ENCODE assay signal across 22 cellular contexts in the genomic region with DNA sequence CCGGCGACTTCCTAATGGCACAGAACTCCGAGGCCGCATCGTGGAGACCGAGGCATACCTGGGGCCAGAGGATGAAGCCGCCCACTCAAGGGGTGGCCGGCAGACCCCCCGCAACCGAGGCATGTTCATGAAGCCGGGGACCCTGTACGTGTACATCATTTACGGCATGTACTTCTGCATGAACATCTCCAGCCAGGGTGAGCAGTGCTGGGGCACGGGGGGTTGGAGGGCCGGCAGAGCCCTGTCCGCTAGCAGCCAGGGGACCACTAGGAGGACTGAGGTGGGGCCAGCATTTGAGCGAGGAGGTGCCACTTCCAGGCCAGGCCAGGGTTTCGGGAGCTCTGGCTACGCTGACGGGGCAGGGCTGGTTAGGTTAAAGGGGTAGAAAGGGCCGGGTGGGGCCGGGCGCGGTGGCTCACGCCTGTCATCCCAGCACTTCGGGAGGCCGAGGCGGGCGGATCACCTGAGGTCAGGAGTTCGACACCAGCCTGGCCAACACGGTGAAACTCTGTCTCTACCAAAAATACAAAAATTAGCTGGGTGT. TPM values are rescaled to one million over a fixed set of nuclear protein-coding genes. Genes with fewer than 3 reads are reported as not detected.
DNase-seq lines count a peak whose midpoint lies in the region; ATAC-seq and TF ChIP-seq lines count a peak whose summit lies in the region.
"Had no signal": no experiment of that assay in that cellular context is flagged by ENCODE, and none has a peak within 500 bp of the region (broad histone marks: within the 10 kb centered on the region; RNA-seq: fewer than 3 reads in every experiment).

No MANE protein-coding gene starts in this region.

- no peak for ATAC-seq in activated naive CD8-positive, alpha-beta T cell treated with anti-CD3 and anti-CD28 coated beads, Interleukin-2, amount 50 U/mL, for 24 hours
- ATAC-seq in activated B cell treated with CpG ODN at 0.5 μM for 24 hours (ENCODE audit: low read depth) (no peak), memory B cell (ENCODE audit: low read depth) (no peak), upper lobe of left lung (ENCODE audit: low FRiP score in 2 of 2) (no peak), GM19351 (IDR thresholded peaks at IDR 0.05; ENCODE audit: unreplicated experiment) (no peak), HG02678 (IDR thresholded peaks at IDR 0.05; ENCODE audit: unreplicated experiment) (no peak)
- ATAC-seq: body of pancreas, lower lobe of right lung had no signal

- peaks cover 40 to 59% (median 46%) of the 10 kb centered on the region in 4 donors for H3K4me1 ChIP-seq in upper lobe of left lung
- H3K4me1 ChIP-seq: HAP-1 had no signal

- TF ChIP-seq POLR2A in upper lobe of left lung (IDR thresholded peaks at IDR 0.05), result no peak

- no peak for DNase-seq in activated naive CD8-positive, alpha-beta T cell treated with anti-CD3 and anti-CD28 coated beads for 36 hours
- no peak for DNase-seq in activated naive CD8-positive, alpha-beta T cell treated with anti-CD3 and anti-CD28 coated beads, Interleukin-2, amount 50 U/mL, for 24 hours
- DNase-seq in activated B cell treated with CpG ODN at 0.5 μM for 24 hours (no peak), memory B cell (ENCODE audit: low spot score in 2 of 2) (no peak), upper lobe of left lung (peak in 1 of 2 donors; percentile 72)
- DNase-seq in activated CD4-positive, alpha-beta T cell treated with anti-CD3 and anti-CD28 coated beads, Interleukin-2, amount 50 U/mL, for 1 hour, result no peak
- DNase-seq: ACHN; activated CD4-positive, alpha-beta T cell treated with anti-CD3 and anti-CD28 coated beads for 1 hour; body of pancreas; lower lobe of right lung; NCI-H187; NCI-H446; sigmoid colon; T1000 had no signal

- no peaks in the 10 kb centered on the region for H3K27me3 Mint-ChIP-seq in activated naive CD8-positive, alpha-beta T cell treated with anti-CD3 and anti-CD28 coated beads for 36 hours
- H3K27me3 Mint-ChIP-seq in activated naive CD8-positive, alpha-beta T cell treated with anti-CD3 and anti-CD28 coated beads, Interleukin-2, amount 50 U/mL, for 24 hours, result no peaks in the 10 kb centered on the region
- no peaks in the 10 kb centered on the region for H3K27me3 Mint-ChIP-seq in activated B cell treated with CpG ODN at 0.5 μM for 24 hours
- H3K27me3 Mint-ChIP-seq in memory B cell, result no peaks in the 10 kb centered on the region
- H3K27me3 Mint-ChIP-seq: activated naive CD4-positive, alpha-beta T cell treated with anti-CD3 and anti-CD28 coated beads, Interleukin-2, amount 10 ng/mL, durations not matched to agents 7 days and 5 days; CD4-positive, CD25-positive, alpha-beta regulatory T cell had no signal

- CTCF ChIA-PET in activated B cell treated with CpG ODN at 0.5 μM for 24 hours (lab: Charles Lee), result interaction anchor here (0.7 to 3.7 kb wide), 2 partner anchors 13 to 17 kb away, joined by 3 to 22 read pairs; no protein-coding TSS in a partner anchor

- no peak overlapping the region for H3K4me3 Mint-ChIP-seq in activated naive CD8-positive, alpha-beta T cell treated with anti-CD3 and anti-CD28 coated beads for 36 hours
- no peak overlapping the region for H3K4me3 Mint-ChIP-seq in activated naive CD8-positive, alpha-beta T cell treated with anti-CD3 and anti-CD28 coated beads, Interleukin-2, amount 50 U/mL, for 24 hours
- H3K4me3 Mint-ChIP-seq in activated B cell treated with CpG ODN at 0.5 μM for 24 hours (no peak overlapping the region), memory B cell (no peak overlapping the region)
- H3K4me3 Mint-ChIP-seq: activated naive CD4-positive, alpha-beta T cell treated with anti-CD3 and anti-CD28 coated beads, Interleukin-2, amount 10 ng/mL, durations not matched to agents 7 days and 5 days had no signal

- no peaks in the 10 kb centered on the region for H3K27me3 ChIP-seq in upper lobe of left lung
- H3K27me3 ChIP-seq: body of pancreas, sigmoid colon had no signal

- 90 to 94% methylated on average over 12 to 31 of the region's 31 CpGs for WGBS in upper lobe of left lung, 2 donors

- no peaks in the 10 kb centered on the region for H3K9me3 Mint-ChIP-seq in activated naive CD8-positive, alpha-beta T cell treated with anti-CD3 and anti-CD28 coated beads for 36 hours
- no peaks in the 10 kb centered on the region for H3K9me3 Mint-ChIP-seq in activated naive CD8-positive, alpha-beta T cell treated with anti-CD3 and anti-CD28 coated beads, Interleukin-2, amount 50 U/mL, for 24 hours
- H3K9me3 Mint-ChIP-seq in activated B cell treated with CpG ODN at 0.5 μM for 24 hours (no peaks in the 10 kb centered on the region), memory B cell (no peaks in the 10 kb centered on the region)
- H3K9me3 Mint-ChIP-seq: activated naive CD4-positive, alpha-beta T cell treated with anti-CD3 and anti-CD28 coated beads, Interleukin-2, amount 10 ng/mL, durations not matched to agents 7 days and 5 days; CD4-positive, CD25-positive, alpha-beta regulatory T cell had no signal

- peaks cover 0 to 55% (median 35%) of the 10 kb centered on the region in 4 donors for H3K36me3 ChIP-seq in upper lobe of left lung

- intact Hi-C loops in activated B cell treated with CpG ODN at 0.5 μM for 24 hours (cut with micrococcal nuclease), result no loop called here

- no peaks in the 10 kb centered on the region for H3K9me3 ChIP-seq in upper lobe of left lung
- H3K9me3 ChIP-seq: body of pancreas, HAP-1, lower lobe of right lung, sigmoid colon had no signal

- peaks cover 30% of the 10 kb centered on the region for H3K4me1 Mint-ChIP-seq in activated naive CD8-positive, alpha-beta T cell treated with anti-CD3 and anti-CD28 coated beads for 36 hours
- H3K4me1 Mint-ChIP-seq in activated naive CD8-positive, alpha-beta T cell treated with anti-CD3 and anti-CD28 coated beads, Interleukin-2, amount 50 U/mL, for 24 hours, result peaks cover 46% of the 10 kb centered on the region
- H3K4me1 Mint-ChIP-seq in activated B cell treated with CpG ODN at 0.5 μM for 24 hours (peaks cover 45% of the 10 kb centered on the region), memory B cell (peaks cover 28% of the 10 kb centered on the region)

- peak overlapping the region; percentile 49 to 79 (median 77) for H3K27ac ChIP-seq in upper lobe of left lung
- H3K27ac ChIP-seq: HL-60, parathyroid adenoma, SK-N-MC had no signal

- TF ChIP-seq EP300 in upper lobe of left lung (IDR thresholded peaks at IDR 0.05), result no peak

- peak overlapping the region; percentile 38 for H3K27ac Mint-ChIP-seq in activated naive CD8-positive, alpha-beta T cell treated with anti-CD3 and anti-CD28 coated beads for 36 hours
- H3K27ac Mint-ChIP-seq in activated naive CD8-positive, alpha-beta T cell treated with anti-CD3 and anti-CD28 coated beads, Interleukin-2, amount 50 U/mL, for 24 hours, result no peak overlapping the region
- H3K27ac Mint-ChIP-seq in activated B cell treated with CpG ODN at 0.5 μM for 24 hours, result peak overlapping the region; percentile 37
- H3K27ac Mint-ChIP-seq in memory B cell, result peak overlapping the region; percentile 83

- POLR2A ChIA-PET in activated B cell treated with CpG ODN at 0.5 μM for 24 hours (lab: Charles Lee), result no interaction called here

- peaks cover 16% of the 10 kb centered on the region for H3K36me3 Mint-ChIP-seq in activated naive CD8-positive, alpha-beta T cell treated with anti-CD3 and anti-CD28 coated beads for 36 hours
- peaks cover 15% of the 10 kb centered on the region for H3K36me3 Mint-ChIP-seq in activated naive CD8-positive, alpha-beta T cell treated with anti-CD3 and anti-CD28 coated beads, Interleukin-2, amount 50 U/mL, for 24 hours (ENCODE audit: low read depth)
- H3K36me3 Mint-ChIP-seq in activated B cell treated with CpG ODN at 0.5 μM for 24 hours (ENCODE audit: low read depth) (peaks cover 49% of the 10 kb centered on the region), memory B cell (peaks cover 17% of the 10 kb centered on the region)

- H3K4me3 ChIP-seq in upper lobe of left lung, result no peak overlapping the region
- H3K4me3 ChIP-seq: body of pancreas, HAP-1, lower lobe of right lung, sigmoid colon, SK-N-MC had no signal

- no peak for TF ChIP-seq CTCF in activated B cell treated with CpG ODN at 0.5 μM for 24 hours (IDR thresholded peaks at IDR 0.05)
- no peak for TF ChIP-seq CTCF in upper lobe of left lung (IDR thresholded peaks at IDR 0.05)

RNA-seq across cellular contexts. Expression of gene MPG, which starts 5.1 kb away (rescaled TPM):
- total RNA-seq in activated naive CD8-positive, alpha-beta T cell treated with anti-CD3 and anti-CD28 coated beads for 36 hours, result 10 to 100 TPM; 51.6 to 56.7 TPM
- total RNA-seq in activated B cell treated with CpG ODN at 0.5 μM for 24 hours (51.7 and 53.6 TPM in 2 replicates), upper lobe of left lung (10 to 100 TPM; 52.6 to 99.0 (median 71.7) TPM)

RNA-seq across cellular contexts. Expression of gene RHBDF1, which starts 10.7 kb away (rescaled TPM):
- total RNA-seq in activated naive CD8-positive, alpha-beta T cell treated with anti-CD3 and anti-CD28 coated beads for 36 hours, result under 1 TPM in 1 of 2 experiments, not detected in 1; 0.41 TPM
- total RNA-seq in activated B cell treated with CpG ODN at 0.5 μM for 24 hours (0.67 and 1.3 TPM in 2 replicates), upper lobe of left lung (100 to 1,000 TPM in 1 of 6 donors, 10 to 100 TPM in 5; 24.4 to 110 (median 46.3) TPM)

RNA-seq across cellular contexts. Expression of gene SNRNP25, which starts 29.5 kb away (rescaled TPM):
- 100 to 1,000 TPM in 1 of 2 experiments, 10 to 100 TPM in 1; 98.4 to 103 TPM for total RNA-seq in activated naive CD8-positive, alpha-beta T cell treated with anti-CD3 and anti-CD28 coated beads for 36 hours
- total RNA-seq in activated B cell treated with CpG ODN at 0.5 μM for 24 hours (34.9 and 36.6 TPM in 2 replicates), upper lobe of left lung (10 to 100 TPM in 5 of 6 donors, 1 to 10 TPM in 1; 6.9 to 26.2 (median 16.0) TPM)

RNA-seq across cellular contexts. Expression of gene POLR3K, which starts 29.7 kb away (rescaled TPM):
- total RNA-seq in activated naive CD8-positive, alpha-beta T cell treated with anti-CD3 and anti-CD28 coated beads for 36 hours, result 10 to 100 TPM; 55.3 to 56.0 TPM
- total RNA-seq in activated B cell treated with CpG ODN at 0.5 μM for 24 hours (26.5 and 30.6 TPM in 2 replicates), upper lobe of left lung (10 to 100 TPM in 2 of 6 donors, 1 to 10 TPM in 4; 4.2 to 15.7 (median 6.6) TPM)

RNA-seq across cellular contexts. Expression of gene NPRL3, which starts 55.3 kb away (rescaled TPM):
- 10 to 100 TPM; 45.4 to 45.8 TPM for total RNA-seq in activated naive CD8-positive, alpha-beta T cell treated with anti-CD3 and anti-CD28 coated beads for 36 hours
- total RNA-seq in activated B cell treated with CpG ODN at 0.5 μM for 24 hours (40.4 and 42.5 TPM in 2 replicates), upper lobe of left lung (10 to 100 TPM; 22.6 to 70.2 (median 29.7) TPM)

Comparison
In these comparisons a context has a peak if more than half of its experiments do, and no peak if none do; other contexts are left out.
1. RNA of gene RHBDF1, which starts 10.7 kb away (total RNA-seq): 24.4 to 110 TPM in upper lobe of left lung; 0.67 to 1.3 TPM in activated B cell treated with CpG ODN at 0.5 μM for 24 hours and 0.41 TPM in activated naive CD8-positive, alpha-beta T cell treated with anti-CD3 and anti-CD28 coated beads for 36 hours; every median in the first group is over 10 times any median in the second.